ENCODE assay signal across 1 cellular context in the genomic region with DNA sequence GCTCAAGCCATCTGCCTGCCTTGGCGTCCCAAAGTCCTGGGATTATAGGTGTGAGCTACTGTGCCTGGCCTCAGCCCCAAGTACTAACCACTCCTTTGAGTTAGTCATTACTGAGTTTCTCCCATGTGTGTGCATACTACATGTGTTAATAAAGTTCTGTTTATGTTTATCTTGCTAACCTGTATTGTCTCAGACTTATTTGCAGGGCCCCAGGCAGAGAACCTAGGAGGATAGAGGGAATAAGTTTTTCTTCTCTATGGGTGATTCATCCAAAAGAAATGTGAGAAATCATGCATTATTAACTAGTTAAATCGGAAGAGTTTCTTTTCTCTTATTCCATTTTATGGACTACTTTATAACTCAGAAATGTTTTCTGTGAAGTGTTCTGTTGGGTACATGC.
TF ChIP-seq lines count a peak whose summit lies in the region.

No MANE protein-coding gene starts in this region.

TF ChIP-seq in IMR-90, 13 proteins besides CTCF, POLR2A, EP300 and RAD21:
- TF ChIP-seq RCOR1 (IDR thresholded peaks at IDR 0.05; ENCODE audit: insufficient replicate concordance, low read length) (no peak), FOS (IDR thresholded peaks at IDR 0.05; ENCODE audit: low read depth, low read length) (no peak), MAFK (IDR thresholded peaks at IDR 0.05; ENCODE audit: low read depth, low read length) (no peak), SMC3 (IDR thresholded peaks at IDR 0.05; ENCODE audit: low read depth, low read length) (no peak), CEBPB (IDR thresholded peaks at IDR 0.05; ENCODE audit: low read depth, low read length) (no peak), MXI1 (IDR thresholded peaks at IDR 0.05; ENCODE audit: borderline replicate concordance, low read depth, low read length) (no peak), BHLHE40 (IDR thresholded peaks at IDR 0.05; ENCODE audit: low read depth, low read length) (no peak), NFE2L2 (IDR thresholded peaks at IDR 0.05; ENCODE audit: low read depth, low read length) (no peak), RFX5 (IDR thresholded peaks at IDR 0.05; ENCODE audit: low read depth, low read length) (no peak), CHD1 (IDR thresholded peaks at IDR 0.05; ENCODE audit: low read depth, low read length) (no peak), MAZ (IDR thresholded peaks at IDR 0.05; ENCODE audit: borderline replicate concordance, low read depth, low read length) (no peak)
- TF ChIP-seq, protein P1, sequence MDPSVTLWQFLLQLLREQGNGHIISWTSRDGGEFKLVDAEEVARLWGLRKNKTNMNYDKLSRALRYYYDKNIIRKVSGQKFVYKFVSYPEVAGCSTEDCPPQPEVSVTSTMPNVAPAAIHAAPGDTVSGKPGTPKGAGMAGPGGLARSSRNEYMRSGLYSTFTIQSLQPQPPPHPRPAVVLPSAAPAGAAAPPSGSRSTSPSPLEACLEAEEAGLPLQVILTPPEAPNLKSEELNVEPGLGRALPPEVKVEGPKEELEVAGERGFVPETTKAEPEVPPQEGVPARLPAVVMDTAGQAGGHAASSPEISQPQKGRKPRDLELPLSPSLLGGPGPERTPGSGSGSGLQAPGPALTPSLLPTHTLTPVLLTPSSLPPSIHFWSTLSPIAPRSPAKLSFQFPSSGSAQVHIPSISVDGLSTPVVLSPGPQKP (IDR thresholded peaks at IDR 0.05; ENCODE audit: borderline replicate concordance, low read depth, low read length) = no peak
- TF ChIP-seq, protein P2, sequence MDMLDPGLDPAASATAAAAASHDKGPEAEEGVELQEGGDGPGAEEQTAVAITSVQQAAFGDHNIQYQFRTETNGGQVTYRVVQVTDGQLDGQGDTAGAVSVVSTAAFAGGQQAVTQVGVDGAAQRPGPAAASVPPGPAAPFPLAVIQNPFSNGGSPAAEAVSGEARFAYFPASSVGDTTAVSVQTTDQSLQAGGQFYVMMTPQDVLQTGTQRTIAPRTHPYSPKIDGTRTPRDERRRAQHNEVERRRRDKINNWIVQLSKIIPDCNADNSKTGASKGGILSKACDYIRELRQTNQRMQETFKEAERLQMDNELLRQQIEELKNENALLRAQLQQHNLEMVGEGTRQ (IDR thresholded peaks at IDR 0.05; ENCODE audit: low read depth, low read length) = no peak
